In the genomic region with DNA sequence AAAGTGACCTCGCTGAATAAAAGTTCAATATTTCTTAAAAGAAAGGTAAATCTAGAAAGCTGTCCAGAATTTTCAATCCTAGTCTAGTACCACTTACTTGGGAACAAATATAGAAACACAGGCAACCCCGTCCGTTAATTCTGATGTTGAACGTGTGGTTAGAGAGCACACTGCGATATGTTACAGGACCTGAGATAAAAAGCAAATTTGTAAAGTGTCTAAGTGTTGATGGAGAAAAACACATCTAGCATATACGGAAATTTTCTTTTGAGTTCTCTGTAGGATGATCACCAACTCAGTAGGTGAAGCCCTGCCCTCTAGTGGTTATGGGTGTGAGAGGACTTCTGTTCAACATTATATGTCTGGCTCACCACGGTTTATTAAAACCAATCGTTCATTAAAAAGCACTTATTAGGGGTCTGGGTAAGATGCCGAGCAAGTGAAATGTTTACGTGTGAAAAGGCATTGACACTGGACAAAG, we compare ENCODE assay signal across 8 cellular contexts. TPM values are rescaled to one million over a fixed set of nuclear protein-coding genes. Genes with fewer than 3 reads are reported as not detected.
A peak's percentile ranks its signal among the peaks of the same experiment; 100 is the strongest.
DNase-seq lines count a peak whose midpoint lies in the region; ATAC-seq and TF ChIP-seq lines count a peak whose summit lies in the region.

No MANE protein-coding gene starts in this region.

- 0 out of 2 replicates have a peak, but pooled peaks cover 3% of the 10 kb centered on the region for H3K36me3 ChIP-seq in SK-N-MC (ENCODE audit: insufficient read depth, low read length)

- H3K9me3 ChIP-seq in SK-N-MC (ENCODE audit: low read depth, low read length) (no peaks in the 10 kb centered on the region), right cardiac atrium (ENCODE audit: control insufficient read depth, low read length) (no peaks in the 10 kb centered on the region)

- intact Hi-C loops in right cardiac atrium (cut with DNase I) = loop anchor here in 3 of 4 donors (5.0 kb wide), 2 partner anchors 130 to 135 kb away; no protein-coding TSS in a partner anchor
- intact Hi-C loops in posterior vena cava (cut with DNase I) = loop anchor here (10.0 kb wide), 1 partner anchor 138 kb away; no protein-coding TSS in a partner anchor

- no peaks in the 10 kb centered on the region for H3K27me3 ChIP-seq in right cardiac atrium (ENCODE audit: control insufficient read depth, insufficient read depth)

- H3K4me1 ChIP-seq in right cardiac atrium (ENCODE audit: control insufficient read depth, insufficient read depth, low read length) = no peaks in the 10 kb centered on the region

- peak; percentile 36 for ATAC-seq in HG02623 (IDR thresholded peaks at IDR 0.05; ENCODE audit: unreplicated experiment)
- peak; percentile 68 to 77 for ATAC-seq in right cardiac atrium

- WGBS in right cardiac atrium = 1% methylated on average over 10 of the region's 10 CpGs

- H3K9ac ChIP-seq in SK-N-MC (ENCODE audit: insufficient read length) = peak overlapping the region; percentile 93

- peak; percentile 50 for DNase-seq in NCI-H1048 (lab: John Stamatoyannopoulos, UW)
- DNase-seq in SK-N-MC (ENCODE audit: low read depth, low spot score) = peak; percentile 94
- DNase-seq in right cardiac atrium = peak in 2 of 3 donors; percentile 37 to 42
- peak; percentile 43 for DNase-seq in pulmonary artery endothelial cell (ENCODE audit: low read depth, low spot score)
- DNase-seq in posterior vena cava (ENCODE audit: low spot score) = no peak

- H3K27ac ChIP-seq in SK-N-MC = peak overlapping the region; percentile 78
- H3K27ac ChIP-seq in angular gyrus (ENCODE audit: low read depth, low read length) = peak overlapping the region; percentile 96
- H3K27ac ChIP-seq in right cardiac atrium (ENCODE audit: low read length) = peak overlapping the region; percentile 95

- peak overlapping the region; percentile 88 for H3K4me3 ChIP-seq in SK-N-MC
- peak overlapping the region; percentile 92 for H3K4me3 ChIP-seq in right cardiac atrium (ENCODE audit: low read length)

- peak; percentile 46 for TF ChIP-seq CTCF in GM12801 (IDR thresholded peaks at IDR 0.05; ENCODE audit: extremely low read depth, insufficient read length)

RNA-seq across cellular contexts. Expression of a gene that starts 1.1 kb away (rescaled TPM):
- total RNA-seq in right cardiac atrium (10 to 100 TPM; 55.7 to 59.8 (median 57.5) TPM), pulmonary artery endothelial cell (87.4 and 118 TPM in 2 replicates), posterior vena cava (10 to 100 TPM; 46.5 to 47.1 TPM)
- polyA plus RNA-seq in right cardiac atrium = 33.3 TPM
